ENCODE assay signal across 1 cellular context in genomic region chr22:36022697-36023096, GRCh38.
TF ChIP-seq lines count a peak whose summit lies in the region.

No MANE protein-coding gene starts in this region.

TF ChIP-seq in WTC11, 78 proteins besides CTCF, POLR2A, EP300 and RAD21 (continued from another document):
- TF ChIP-seq ZBTB43 (CRISPR knock-in tag; IDR thresholded peaks at IDR 0.05) (no peak), ZNF423 (CRISPR knock-in tag; IDR thresholded peaks at IDR 0.05) (no peak), SMAD4 (CRISPR knock-in tag; IDR thresholded peaks at IDR 0.05) (no peak), GRHL2 (CRISPR knock-in tag; IDR thresholded peaks at IDR 0.05; ENCODE audit: insufficient replicate concordance, severe bottlenecking) (no peak), ZNF138 (CRISPR knock-in tag; conservative IDR thresholded peaks at IDR 0.05) (no peak), HMGA2 (CRISPR knock-in tag; IDR thresholded peaks at IDR 0.05) (no peak), ELF4 (CRISPR knock-in tag; IDR thresholded peaks at IDR 0.05; ENCODE audit: low read depth) (no peak)
- TF ChIP-seq, protein P1, sequence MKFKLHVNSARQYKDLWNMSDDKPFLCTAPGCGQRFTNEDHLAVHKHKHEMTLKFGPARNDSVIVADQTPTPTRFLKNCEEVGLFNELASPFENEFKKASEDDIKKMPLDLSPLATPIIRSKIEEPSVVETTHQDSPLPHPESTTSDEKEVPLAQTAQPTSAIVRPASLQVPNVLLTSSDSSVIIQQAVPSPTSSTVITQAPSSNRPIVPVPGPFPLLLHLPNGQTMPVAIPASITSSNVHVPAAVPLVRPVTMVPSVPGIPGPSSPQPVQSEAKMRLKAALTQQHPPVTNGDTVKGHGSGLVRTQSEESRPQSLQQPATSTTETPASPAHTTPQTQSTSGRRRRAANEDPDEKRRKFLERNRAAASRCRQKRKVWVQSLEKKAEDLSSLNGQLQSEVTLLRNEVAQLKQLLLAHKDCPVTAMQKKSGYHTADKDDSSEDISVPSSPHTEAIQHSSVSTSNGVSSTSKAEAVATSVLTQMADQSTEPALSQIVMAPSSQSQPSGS (CRISPR knock-in tag; IDR thresholded peaks at IDR 0.05; ENCODE audit: borderline replicate concordance, low read depth), result no peak
